In the genomic region with DNA sequence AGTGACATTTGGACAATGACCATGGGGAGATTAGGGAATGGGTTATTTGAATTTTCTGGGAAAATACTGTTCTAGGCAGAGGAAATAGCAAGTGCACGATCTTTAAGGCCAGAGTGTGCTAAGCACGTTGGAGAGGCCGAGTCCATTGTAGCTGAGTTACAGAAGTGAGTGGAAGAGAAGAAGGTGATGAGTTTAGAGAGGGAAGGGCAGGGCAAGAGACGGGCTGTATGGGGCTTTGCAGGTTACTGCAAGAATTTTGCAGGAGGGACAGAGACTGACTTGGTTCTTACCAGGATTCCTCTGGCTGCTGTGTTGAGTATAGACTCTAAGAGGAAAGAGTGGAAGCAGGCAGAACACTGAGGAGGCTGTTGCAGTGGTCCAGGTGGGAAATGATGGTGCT, we compare ENCODE assay signal across 8 cellular contexts. TPM values are rescaled to one million over a fixed set of nuclear protein-coding genes. Genes with fewer than 3 reads are reported as not detected.
DNase-seq lines count a peak whose midpoint lies in the region; ATAC-seq and TF ChIP-seq lines count a peak whose summit lies in the region.

No MANE protein-coding gene starts in this region.

- H3K4me1 ChIP-seq in BLaER1: peaks cover 30% of the 10 kb centered on the region
- peaks cover 24% of the 10 kb centered on the region for H3K4me1 ChIP-seq in GM23338 (ENCODE audit: insufficient read depth)
- peaks cover 11 to 22% of the 10 kb centered on the region in 2 donors for H3K4me1 ChIP-seq in naive thymus-derived CD4-positive, alpha-beta T cell (ENCODE audit: control insufficient read depth in 2 of 2, insufficient read depth in 2 of 2, low read length in 2 of 2)

- H3K36me3 ChIP-seq in BLaER1: no peaks in the 10 kb centered on the region
- no peaks in the 10 kb centered on the region for H3K36me3 ChIP-seq in GM23338 (ENCODE audit: insufficient read depth)
- H3K36me3 ChIP-seq in naive thymus-derived CD4-positive, alpha-beta T cell (ENCODE audit: control insufficient read depth in 2 of 3, insufficient read depth in 3 of 3, low read length in 3 of 3): peaks cover 0 to 8% (median 0%) of the 10 kb centered on the region in 3 experiments

- no peak for ATAC-seq in GM23338
- no peak for ATAC-seq in activated naive CD4-positive, alpha-beta T cell treated with anti-CD3 and anti-CD28 coated beads, Interleukin-2, amount 50 U/mL, for 72 hours
- ATAC-seq in naive thymus-derived CD4-positive, alpha-beta T cell: no peak

- H4K20me1 ChIP-seq in BLaER1: peaks cover 27% of the 10 kb centered on the region
- no peaks in the 10 kb centered on the region for H4K20me1 ChIP-seq in GM23338 (replicated peaks; ENCODE audit: insufficient read depth)

- no peaks in the 10 kb centered on the region for H3K9me2 ChIP-seq in GM23338 (ENCODE audit: insufficient read depth)

- DNase-seq in GM23338 (ENCODE audit: low spot score): no peak
- DNase-seq in activated naive CD4-positive, alpha-beta T cell treated with anti-CD3 and anti-CD28 coated beads, Interleukin-2, amount 50 U/mL, for 72 hours (ENCODE audit: low spot score in 2 of 2): no peak
- no peak for DNase-seq in naive thymus-derived CD4-positive, alpha-beta T cell
- no peak for DNase-seq in NCI-H2196 treated with DMSO at 0.1 percent for 48 hours (lab: John Stamatoyannopoulos, UW; ENCODE audit: unreplicated experiment)
- DNase-seq in amygdala (lab: John Stamatoyannopoulos, UW): no peak
- DNase-seq in NCI-H748 (lab: John Stamatoyannopoulos, UW; ENCODE audit: unreplicated experiment): no peak
- no peak for DNase-seq in stimulated activated CD4-positive, alpha-beta T cell treated with anti-CD3 and anti-CD28 coated beads, Interleukin-15, amount 100 ng/mL, for 24 hours

- H3K4me2 ChIP-seq in BLaER1 (peak overlapping the region; percentile 76), GM23338 (peak overlapping the region; percentile 80)

- no peak for TF ChIP-seq CTCF in GM23338 (conservative IDR thresholded peaks at IDR 0.05; ENCODE audit: low read depth in 2 of 2)

- CTCF ChIA-PET in naive thymus-derived CD4-positive, alpha-beta T cell (lab: Charles Lee): interaction anchor here (0.8 kb wide), 1 partner anchor 86 kb away, joined by 3 read pairs; no protein-coding TSS in a partner anchor

- POLR2A ChIA-PET in naive thymus-derived CD4-positive, alpha-beta T cell (lab: Charles Lee): interaction anchor here (2.7 kb wide), 1 partner anchor 144 kb away, joined by 25 read pairs; the partner anchor contains the start of gene ZMYND8

- intact Hi-C loops in naive thymus-derived CD4-positive, alpha-beta T cell (cut with micrococcal nuclease): loop anchor here (5.0 to 10.0 kb wide), 8 partner anchors 42 to 1687 kb away; partner anchors contain the start of genes STAU1 (in 1 of the 2) and ZMYND8 (in 1 of the 2)

- 0 out of 2 replicates have a peak, but pooled peaks cover 3% of the 10 kb centered on the region for H3F3A ChIP-seq in GM23338 (replicated peaks; ENCODE audit: low read depth)

- H3K9ac ChIP-seq in BLaER1: no peak overlapping the region

- H3K27me3 Mint-ChIP-seq in GM23338 (ENCODE audit: insufficient read depth, low read depth, poor library complexity): peaks cover 3% of the 10 kb centered on the region
- H3K27me3 Mint-ChIP-seq in naive thymus-derived CD4-positive, alpha-beta T cell: peaks cover 0 to 2% (median 0%) of the 10 kb centered on the region in 5 donors

- peaks cover 25% of the 10 kb centered on the region for H3K4me1 Mint-ChIP-seq in GM23338
- peaks cover 16 to 43% (median 33%) of the 10 kb centered on the region in 7 donors for H3K4me1 Mint-ChIP-seq in naive thymus-derived CD4-positive, alpha-beta T cell

- no peaks in the 10 kb centered on the region for H3K9me3 ChIP-seq in BLaER1
- H3K9me3 ChIP-seq in naive thymus-derived CD4-positive, alpha-beta T cell (ENCODE audit: control insufficient read depth in 2 of 3, low read length in 3 of 3): no peaks in the 10 kb centered on the region

- H3K27ac Mint-ChIP-seq in GM23338: no peak overlapping the region
- peak overlapping the region; percentile 93 to 99 for H3K27ac Mint-ChIP-seq in activated naive CD4-positive, alpha-beta T cell treated with anti-CD3 and anti-CD28 coated beads, Interleukin-2, amount 50 U/mL, for 72 hours
- peak overlapping the region; percentile 20 to 98 (median 94) for H3K27ac Mint-ChIP-seq in naive thymus-derived CD4-positive, alpha-beta T cell

- H3K4me3 ChIP-seq in BLaER1: no peak overlapping the region
- H3K4me3 ChIP-seq in GM23338: no peak overlapping the region
- no peak overlapping the region for H3K4me3 ChIP-seq in naive thymus-derived CD4-positive, alpha-beta T cell (ENCODE audit: low read length)

- H3K4me3 Mint-ChIP-seq in GM23338: peak overlapping the region; percentile 92
- H3K4me3 Mint-ChIP-seq in naive thymus-derived CD4-positive, alpha-beta T cell: peak overlapping the region; percentile 62 to 99 (median 96)

- H3K79me2 ChIP-seq in GM23338 (replicated peaks; ENCODE audit: insufficient read depth): peaks cover 34% of the 10 kb centered on the region

- no peaks in the 10 kb centered on the region for H3K27me3 ChIP-seq in BLaER1
- no peaks in the 10 kb centered on the region for H3K27me3 ChIP-seq in GM23338 (ENCODE audit: insufficient read depth)
- no peaks in the 10 kb centered on the region for H3K27me3 ChIP-seq in naive thymus-derived CD4-positive, alpha-beta T cell (ENCODE audit: control insufficient read depth in 2 of 2, insufficient read depth in 2 of 2, low read length in 2 of 2)

- H3K9me3 Mint-ChIP-seq in GM23338: no peaks in the 10 kb centered on the region
- H3K9me3 Mint-ChIP-seq in activated naive CD4-positive, alpha-beta T cell treated with anti-CD3 and anti-CD28 coated beads, Interleukin-2, amount 50 U/mL, for 72 hours: peaks cover 3 to 4% of the 10 kb centered on the region in 2 donors
- peaks cover 0 to 2% (median 0%) of the 10 kb centered on the region in 11 donors for H3K9me3 Mint-ChIP-seq in naive thymus-derived CD4-positive, alpha-beta T cell

- H2AFZ ChIP-seq in GM23338: no peak overlapping the region

- H3K36me3 Mint-ChIP-seq in GM23338 (ENCODE audit: low read depth): no peaks in the 10 kb centered on the region; the same call in 2 of the 3 replicates
- H3K36me3 Mint-ChIP-seq in activated naive CD4-positive, alpha-beta T cell treated with anti-CD3 and anti-CD28 coated beads, Interleukin-2, amount 50 U/mL, for 72 hours: peaks cover 27 to 41% of the 10 kb centered on the region in 2 donors
- peaks cover 0 to 11% (median 0%) of the 10 kb centered on the region in 5 donors for H3K36me3 Mint-ChIP-seq in naive thymus-derived CD4-positive, alpha-beta T cell

- H3K27ac ChIP-seq in BLaER1 (no peak overlapping the region), GM23338 (ENCODE audit: low read depth) (no peak overlapping the region)
- no peak overlapping the region for H3K27ac ChIP-seq in naive thymus-derived CD4-positive, alpha-beta T cell (ENCODE audit: low read depth, low read length)

TF ChIP-seq in GM23338, 12 proteins besides CTCF, POLR2A, EP300 and RAD21 (continues in another document):
- TF ChIP-seq ZNF114 (CRISPR knock-in tag; IDR thresholded peaks at IDR 0.05) (no peak), ZNF331 (CRISPR knock-in tag; IDR thresholded peaks at IDR 0.05; ENCODE audit: low read depth) (no peak), REST (IDR thresholded peaks at IDR 0.05; ENCODE audit: unreplicated experiment) (no peak), EZH2phosphoT487 (IDR thresholded peaks at IDR 0.05; ENCODE audit: unreplicated experiment) (no peak), JUNB (IDR thresholded peaks at IDR 0.05; ENCODE audit: unreplicated experiment) (no peak), EZH2 (IDR thresholded peaks at IDR 0.05; ENCODE audit: low read depth, unreplicated experiment) (no peak), POLR2AphosphoS5 (IDR thresholded peaks at IDR 0.05; ENCODE audit: low read depth) (no peak), STAT1 (IDR thresholded peaks at IDR 0.05; ENCODE audit: unreplicated experiment) (no peak)

RNA-seq across cellular contexts. Expression of gene NCOA3, which starts 1.1 kb away (rescaled TPM):
- 20.6 and 25.8 TPM in 2 replicates for total RNA-seq in GM23338 (2014; rRNA removed; shearing (Covaris generic))
- polyA plus RNA-seq in GM23338 (2016; fragmentation: Nextera tagmentation; extraction: Ambion mirVana): 6.6 and 6.7 TPM in 2 replicates
- 10 to 100 TPM; 81.6 to 92.6 TPM for total RNA-seq in activated naive CD4-positive, alpha-beta T cell treated with anti-CD3 and anti-CD28 coated beads, Interleukin-2, amount 50 U/mL, for 72 hours
- total RNA-seq in naive thymus-derived CD4-positive, alpha-beta T cell: 100 to 1,000 TPM in 1 of 5 experiments, 10 to 100 TPM in 4; 75.0 to 115 (median 89.2) TPM
- polyA plus RNA-seq in naive thymus-derived CD4-positive, alpha-beta T cell: 10 to 100 TPM; 20.3 to 28.4 TPM
